ENCODE assay signal across 23 cellular contexts in genomic region chr3:94735354-94735753, GRCh38.
DNase-seq lines count a peak whose midpoint lies in the region; ATAC-seq and TF ChIP-seq lines count a peak whose summit lies in the region.
"Had no signal": no experiment of that assay in that cellular context is flagged by ENCODE, and none has a peak within 500 bp of the region (broad histone marks: within the 10 kb centered on the region; RNA-seq: fewer than 3 reads in every experiment).

No MANE protein-coding gene starts in this region.

- peak; percentile 24 for DNase-seq in NCI-H82 (lab: John Stamatoyannopoulos, UW)
- DNase-seq in NCI-H82 treated with DMSO at 0.1 percent for 48 hours (lab: John Stamatoyannopoulos, UW; ENCODE audit: unreplicated experiment) = no peak
- DNase-seq in HS-5 (ENCODE audit: low read depth) = peak; percentile 13
- peak; percentile 72 for DNase-seq in PC-3
- DNase-seq in stromal cell of bone marrow (ENCODE audit: low read depth) = peak; percentile 2
- DNase-seq in mesenchymal stem cell = no peak
- DNase-seq in activated CD4-positive, alpha-beta T cell treated with anti-CD3 and anti-CD28 coated beads, Interleukin-2, amount 50 U/mL, for 4 hours = no peak
- DNase-seq in mesendoderm = no peak
- DNase-seq: 8988T; CD4-positive, CD25-positive, alpha-beta regulatory T cell; NCI-H1092 treated with DMSO at 0.1 percent for 48 hours; NCI-H1436; NCI-H187; NCI-H2081 treated with DMSO at 0.1 percent for 48 hours; NCI-H2171; NCI-H226; NCI-H510A; T-helper 1 cell had no signal

- H3K4ac ChIP-seq in mesenchymal stem cell (ENCODE audit: low read depth in 1 of 2, low read length in 2 of 2) (no peak overlapping the region), mesendoderm (ENCODE audit: low read depth, low read length) (no peak overlapping the region)

- H2BK120ac ChIP-seq in mesenchymal stem cell (ENCODE audit: low read depth, low read length) = no peak overlapping the region
- no peak overlapping the region for H2BK120ac ChIP-seq in mesendoderm (ENCODE audit: low read depth, low read length)

- no peak overlapping the region for H3K27ac ChIP-seq in PC-3 (ENCODE audit: low read length)
- H3K27ac ChIP-seq in mesenchymal stem cell (ENCODE audit: low read length, poor library complexity, severe bottlenecking) = no peak overlapping the region
- no peak overlapping the region for H3K27ac ChIP-seq in mesendoderm (ENCODE audit: low read depth, low read length)
- H3K27ac ChIP-seq: BLaER1, KMS-11 had no signal

- POLR2A ChIA-PET in PC-3 (lab: Charles Lee; ENCODE audit: unreplicated experiment) = interaction anchor here (0.6 kb wide), 1 partner anchor 403 kb away, joined by 3 read pairs; no protein-coding TSS in a partner anchor

- no peak overlapping the region for H4K91ac ChIP-seq in mesenchymal stem cell (ENCODE audit: low read length)

- no peaks in the 10 kb centered on the region for H4K20me1 ChIP-seq in PC-3 (ENCODE audit: low read length)
- H4K20me1 ChIP-seq: BLaER1 had no signal

- no peak overlapping the region for H4K5ac ChIP-seq in mesendoderm (ENCODE audit: low read length)

- no peak overlapping the region for H2BK15ac ChIP-seq in mesenchymal stem cell (ENCODE audit: low read depth, poor library complexity, severe bottlenecking)
- H2BK15ac ChIP-seq in mesendoderm (replicated peaks; ENCODE audit: low read depth) = no peak overlapping the region

- H2BK5ac ChIP-seq in mesenchymal stem cell (ENCODE audit: low read depth, low read length, poor library complexity, severe bottlenecking) = no peak overlapping the region
- H2BK5ac ChIP-seq in mesendoderm (ENCODE audit: low read length) = no peak overlapping the region

- intact Hi-C loops in PC-3 (cut with micrococcal nuclease) = loop anchor here (10.0 kb wide), 1 partner anchor 49 kb away; no protein-coding TSS in a partner anchor

- H3K9me2 ChIP-seq in PC-3 (replicated peaks; ENCODE audit: low read length) = no peaks in the 10 kb centered on the region

- no peaks in the 10 kb centered on the region for H3K79me2 ChIP-seq in PC-3 (ENCODE audit: low read length)
- no peaks in the 10 kb centered on the region for H3K79me2 ChIP-seq in mesendoderm (ENCODE audit: control insufficient read depth, insufficient read depth, low read length)

- H3K14ac ChIP-seq in mesenchymal stem cell (ENCODE audit: low read length in 2 of 2) = no peak overlapping the region

- no TSS peak for BruUV-seq in PC-3 (replicated peaks; lab: Mats Ljungman, UMichigan)

- H3K56ac ChIP-seq in mesendoderm (ENCODE audit: low read length) = no peak overlapping the region

- H3K23ac ChIP-seq in mesenchymal stem cell (ENCODE audit: low read length in 2 of 2) (no peak overlapping the region), mesendoderm (ENCODE audit: low read length) (no peak overlapping the region)

- H3K27me3 ChIP-seq in PC-3 (ENCODE audit: low read length) = no peaks in the 10 kb centered on the region
- H3K27me3 ChIP-seq in mesenchymal stem cell (ENCODE audit: control insufficient read depth in 1 of 2, insufficient read depth in 1 of 2, low read length in 2 of 2) = no peaks in the 10 kb centered on the region
- no peaks in the 10 kb centered on the region for H3K27me3 ChIP-seq in mesendoderm (ENCODE audit: insufficient read depth, low read length, poor library complexity)
- H3K27me3 ChIP-seq: BLaER1, SJCRH30 had no signal

- H3K9me3 ChIP-seq in PC-3 (ENCODE audit: low read length) = no peaks in the 10 kb centered on the region
- H3K9me3 ChIP-seq in mesenchymal stem cell (ENCODE audit: control insufficient read depth, low read length) = no peaks in the 10 kb centered on the region
- H3K9me3 ChIP-seq: BLaER1, SJCRH30 had no signal

- TF ChIP-seq CTCF in PC-3 (conservative IDR thresholded peaks at IDR 0.05; ENCODE audit: low read depth, low read length) = no peak

- CTCF ChIA-PET in PC-3 (lab: Charles Lee) = no interaction called here

- H3K9ac ChIP-seq in PC-3 (ENCODE audit: low read length) = no peak overlapping the region
- no peak overlapping the region for H3K9ac ChIP-seq in mesenchymal stem cell (ENCODE audit: low read length)
- no peak overlapping the region for H3K9ac ChIP-seq in mesendoderm (ENCODE audit: low read length)
- H3K9ac ChIP-seq: BLaER1, KMS-11 had no signal

- H4K8ac ChIP-seq in mesenchymal stem cell (ENCODE audit: low read length) (no peak overlapping the region), mesendoderm (ENCODE audit: low read depth, low read length) (no peak overlapping the region)

- ATAC-seq in PC-3 = peak; percentile 88
- ATAC-seq: GM12878, Right ventricle myocardium inferior had no signal

- H3K18ac ChIP-seq in mesenchymal stem cell (ENCODE audit: low read depth in 1 of 2, low read length in 2 of 2) (no peak overlapping the region), mesendoderm (ENCODE audit: low read length) (no peak overlapping the region)

- H2AK5ac ChIP-seq in mesenchymal stem cell (ENCODE audit: low read length, severe bottlenecking) = no peak overlapping the region
- H2AK5ac ChIP-seq in mesendoderm (ENCODE audit: low read length) = no peak overlapping the region

- H3F3A ChIP-seq in PC-3 (ENCODE audit: low read length, unreplicated experiment) = no peaks in the 10 kb centered on the region

- H3K4me3 ChIP-seq in PC-3 (ENCODE audit: low read length) = no peak overlapping the region
- H3K4me3 ChIP-seq in mesenchymal stem cell (ENCODE audit: insufficient read depth in 1 of 2, low read depth in 1 of 2, low read length in 2 of 2) = no peak overlapping the region
- H3K4me3 ChIP-seq in mesendoderm (ENCODE audit: low read length) = no peak overlapping the region
- H3K4me3 ChIP-seq: BLaER1, GM12878, SJCRH30 had no signal

- H2AFZ ChIP-seq in PC-3 (ENCODE audit: low read length) (no peak overlapping the region), mesenchymal stem cell (ENCODE audit: low read depth, low read length) (no peak overlapping the region)

- H3K36me3 ChIP-seq in PC-3 (ENCODE audit: low read depth, low read length) (no peaks in the 10 kb centered on the region), mesenchymal stem cell (ENCODE audit: control insufficient read depth in 1 of 2, insufficient read depth in 2 of 2, low read depth in 1 of 2, low read length in 2 of 2) (no peaks in the 10 kb centered on the region), mesendoderm (ENCODE audit: control insufficient read depth, insufficient read depth, low read length) (no peaks in the 10 kb centered on the region)
- H3K36me3 ChIP-seq: BLaER1, SJCRH30 had no signal

- H2BK12ac ChIP-seq in mesenchymal stem cell (ENCODE audit: low read length in 2 of 2) = no peak overlapping the region

- H3K4me2 ChIP-seq in PC-3 (ENCODE audit: low read length) = peak overlapping the region; percentile 30
- no peak overlapping the region for H3K4me2 ChIP-seq in mesenchymal stem cell (ENCODE audit: low read length, poor library complexity, severe bottlenecking)
- no peak overlapping the region for H3K4me2 ChIP-seq in mesendoderm (ENCODE audit: low read length)
- H3K4me2 ChIP-seq: BLaER1, KMS-11 had no signal

- no peaks in the 10 kb centered on the region for H3K79me1 ChIP-seq in mesenchymal stem cell (replicated peaks; ENCODE audit: low read length, poor library complexity, severe bottlenecking)
- no peaks in the 10 kb centered on the region for H3K79me1 ChIP-seq in mesendoderm (ENCODE audit: low read length)

- H3K4me1 ChIP-seq in PC-3 (ENCODE audit: insufficient read depth, low read length) (peaks cover 15% of the 10 kb centered on the region), mesenchymal stem cell (ENCODE audit: control insufficient read depth, insufficient read depth, low read depth, low read length) (no peaks in the 10 kb centered on the region), mesendoderm (ENCODE audit: control insufficient read depth, low read depth, low read length) (no peaks in the 10 kb centered on the region)
- H3K4me1 ChIP-seq: BLaER1 had no signal

- 78% methylated on average over 1 of the region's 2 CpGs for WGBS in mesenchymal stem cell
- WGBS in mesendoderm (ENCODE audit: extremely low coverage, insufficient coverage, low lambda C conversion rate) = no CpG with 5 or more reads among the region's 2 CpGs

Comparison
In these comparisons a context has a peak if more than half of its experiments do, and no peak if none do; other contexts are left out.
1. DNase-seq: peak in NCI-H82 (single experiment), HS-5 (single experiment), PC-3 (single experiment) and stromal cell of bone marrow (single experiment); none in NCI-H82 treated with DMSO at 0.1 percent for 48 hours (single experiment), mesenchymal stem cell (single experiment), activated CD4-positive, alpha-beta T cell treated with anti-CD3 and anti-CD28 coated beads, Interleukin-2, amount 50 U/mL, for 4 hours (0 of 2) and mesendoderm (single experiment).